12 cellular contexts compared by ENCODE assay signal in genomic region chr1:50853325-50853724, GRCh38.
DNase-seq lines count a peak whose midpoint lies in the region; ATAC-seq, FAIRE-seq and TF ChIP-seq lines count a peak whose summit lies in the region.
"Had no signal": no experiment of that assay in that cellular context is flagged by ENCODE, and none has a peak within 500 bp of the region (broad histone marks: within the 10 kb centered on the region; RNA-seq: fewer than 3 reads in every experiment).

No MANE protein-coding gene starts in this region.

- no peak for FAIRE-seq in A549 (lab: Jason Lieb, UNC)
- no peak for FAIRE-seq in K562 (lab: Jason Lieb, UNC)
- FAIRE-seq in islet of Langerhans (lab: Jason Lieb, UNC), result peak; percentile 73
- FAIRE-seq: GM12892 had no signal

- POLR2A ChIA-PET in A549 (lab: Yijun Ruan, JAX) (no interaction called here), K562 (lab: Yijun Ruan, JAX) (interaction anchor here (1.1 kb wide), 1 partner anchor 10 kb away, joined by 4 read pairs; no protein-coding TSS in a partner anchor)

- TF ChIP-seq RAD21 in A549 (conservative IDR thresholded peaks at IDR 0.05 in 1 of 2, IDR thresholded peaks at IDR 0.05 in 1 of 2), result no peak
- no peak for TF ChIP-seq RAD21 in K562 (CRISPR knock-in tag; conservative IDR thresholded peaks at IDR 0.05 in 1 of 2, IDR thresholded peaks at IDR 0.05 in 1 of 2)

- no peak for TF ChIP-seq POLR2A in A549 (IDR thresholded peaks at IDR 0.05; ENCODE audit: low read length)
- TF ChIP-seq POLR2A in K562 (conservative IDR thresholded peaks at IDR 0.05), result no peak

- no peak overlapping the region for H3K9ac ChIP-seq in K562 (ENCODE audit: insufficient read depth in 1 of 2, low read depth in 2 of 2, low read length in 2 of 2)

- H4K20me1 ChIP-seq in K562 (replicated peaks; ENCODE audit: control insufficient read depth, insufficient read depth, low read length), result no peaks in the 10 kb centered on the region

- H3K36me3 ChIP-seq in K562 (ENCODE audit: control insufficient read depth, insufficient read depth, low read length) (peaks cover 21% of the 10 kb centered on the region; the same call in 2 of the 3 replicates), mucosa of descending colon (ENCODE audit: low read depth) (no peaks in the 10 kb centered on the region)

- ATAC-seq in A549 (no peak), K562 (no peak; the same call in 1 of the 3 replicates), mucosa of descending colon (peak; percentile 83), GM18517 (IDR thresholded peaks at IDR 0.05; ENCODE audit: unreplicated experiment) (no peak)

- TF ChIP-seq CTCF in A549 (IDR thresholded peaks at IDR 0.05) (no peak), K562 (IDR thresholded peaks at IDR 0.05 in 2 of 3, conservative IDR thresholded peaks at IDR 0.05 in 1 of 3; ENCODE audit: insufficient read depth in 2 of 3, low read depth in 1 of 3, low read length in 3 of 3) (no peak), mucosa of descending colon (IDR thresholded peaks at IDR 0.05) (no peak), GM13977 (IDR thresholded peaks at IDR 0.05; ENCODE audit: extremely low read depth, insufficient read depth, missing control alignments) (no peak)

- peaks cover 63% of the 10 kb centered on the region for H3K79me2 ChIP-seq in K562 (ENCODE audit: control insufficient read depth, insufficient read depth, low read length)

- DNase-seq in A549 (ENCODE audit: low read depth in 1 of 2, low spot score in 1 of 2) (no peak), K562 (ENCODE audit: extremely low read depth in 1 of 4, low spot score in 3 of 4) (no peak), mucosa of descending colon (no peak), epidermal melanocyte (ENCODE audit: insufficient read length, low spot score) (no peak), GM13977 (ENCODE audit: low spot score) (no peak)
- DNase-seq in activated naive CD4-positive, alpha-beta T cell treated with anti-CD3 and anti-CD28 coated beads, Interleukin-2, amount 50 U/mL, for 16 hours, result no peak
- DNase-seq: Caco-2, NCI-H2081 treated with DMSO at 0.1 percent for 48 hours, NCI-H524 had no signal

- H3K9me3 ChIP-seq in A549 (no peaks in the 10 kb centered on the region), K562 (replicated peaks; ENCODE audit: control insufficient read depth, insufficient read depth, low read depth, low read length) (no peaks in the 10 kb centered on the region), mucosa of descending colon (no peaks in the 10 kb centered on the region)
- H3K9me3 ChIP-seq: Caco-2 had no signal

- no peaks in the 10 kb centered on the region for H3K27me3 ChIP-seq in K562 (ENCODE audit: control insufficient read depth in 2 of 2, insufficient read depth in 2 of 2, low read length in 2 of 2)

- CTCF ChIA-PET in A549 (lab: Yijun Ruan, JAX), result no interaction called here
- CTCF ChIA-PET in K562 (lab: Yijun Ruan, JAX; ENCODE audit: low intra/inter-chr PET ratio), result no interaction called here

- no peak for TF ChIP-seq EP300 in A549 (IDR thresholded peaks at IDR 0.05)
- TF ChIP-seq EP300 in K562 (IDR thresholded peaks at IDR 0.05; ENCODE audit: low read length), result no peak

- H3K4me2 ChIP-seq in A549 (peak overlapping the region; percentile 44), K562 (ENCODE audit: insufficient read depth, low read length) (no peak overlapping the region)

- intact Hi-C loops in K562 (cut with micrococcal nuclease), result no loop called here
- intact Hi-C loops in mucosa of descending colon (cut with DNase I, micrococcal nuclease), result no loop called here

- H3K27ac ChIP-seq in A549, result no peak overlapping the region
- no peak overlapping the region for H3K27ac ChIP-seq in K562 (ENCODE audit: extremely low read depth, low read depth, low read length)

- WGBS in A549 (ENCODE audit: missing lambda C conversion rate), result 67% methylated on average over 3 of the region's 3 CpGs
- 80% methylated on average over 3 of the region's 3 CpGs for WGBS in K562 (ENCODE audit: insufficient coverage, low coverage, missing lambda C conversion rate)

- in situ Hi-C loops in K562 (cut with MboI), result no loop called here
- in situ Hi-C loops in GM13977 (cut with MboI; ENCODE audit: low pct_unique_long_range_greater_than_20kb, low sequenced_read_pairs, unreplicated experiment), result loop anchor here (25.0 kb wide), 1 partner anchor 334 kb away; no protein-coding TSS in a partner anchor

- H3K4me1 ChIP-seq in A549, result peaks cover 10% of the 10 kb centered on the region; the same call in 2 of the 3 replicates
- peaks cover 0 to 6% of the 10 kb centered on the region in 2 experiments; a peak in 1 of 5 replicates for H3K4me1 ChIP-seq in K562 (replicated peaks in 1 of 2; ENCODE audit: control insufficient read depth in 2 of 2, insufficient read depth in 2 of 2, low read length in 2 of 2)
- peaks cover 22% of the 10 kb centered on the region for H3K4me1 ChIP-seq in mucosa of descending colon (ENCODE audit: low read depth)
- H3K4me1 ChIP-seq: Caco-2 had no signal

- BruUV-seq in K562 (replicated peaks; lab: Mats Ljungman, UMichigan), result no TSS peak

- H3K4me3 ChIP-seq in A549, result no peak overlapping the region
- no peak overlapping the region for H3K4me3 ChIP-seq in K562
- H3K4me3 ChIP-seq in mucosa of descending colon, result no peak overlapping the region

- H3K9me1 ChIP-seq in K562 (ENCODE audit: control insufficient read depth, insufficient read depth, low read length), result no peaks in the 10 kb centered on the region

- H2AFZ ChIP-seq in K562 (ENCODE audit: low read depth, low read length), result no peak overlapping the region

TF ChIP-seq in A549, 52 proteins besides CTCF, POLR2A, EP300 and RAD21:
- TF ChIP-seq MYC (IDR thresholded peaks at IDR 0.05; ENCODE audit: borderline replicate concordance, low read length) (no peak), MAFK (IDR thresholded peaks at IDR 0.05; ENCODE audit: partially characterized antibody) (peak; percentile 46)

TF ChIP-seq in K562, 482 proteins besides CTCF, POLR2A, EP300 and RAD21:
- TF ChIP-seq SETDB1 (IDR thresholded peaks at IDR 0.05; ENCODE audit: low read length), result no peak
- no peak for TF ChIP-seq ZBTB49 (CRISPR knock-in tag; IDR thresholded peaks at IDR 0.05; ENCODE audit: borderline replicate concordance)
- TF ChIP-seq ZNF592 (IDR thresholded peaks at IDR 0.05), result no peak
- TF ChIP-seq CBX5 (IDR thresholded peaks at IDR 0.05; ENCODE audit: borderline replicate concordance, low read depth), result no peak
- TF ChIP-seq POLR2G (IDR thresholded peaks at IDR 0.05; ENCODE audit: low read depth, low read length), result no peak
- peak; percentile 68 for TF ChIP-seq ZNF316 (IDR thresholded peaks at IDR 0.05)
TF ChIP-seq in K562: peak in this region for 1.

Comparison
In these comparisons a context has a peak if more than half of its experiments do, and no peak if none do; other contexts are left out.
1. Of the 35 proteins assayed by ChIP-seq in both K562 and A549: peak only in K562: none; only in A549: MAFK; in both: none; in neither: 34.